25 cellular contexts compared by ENCODE assay signal in the genomic region with DNA sequence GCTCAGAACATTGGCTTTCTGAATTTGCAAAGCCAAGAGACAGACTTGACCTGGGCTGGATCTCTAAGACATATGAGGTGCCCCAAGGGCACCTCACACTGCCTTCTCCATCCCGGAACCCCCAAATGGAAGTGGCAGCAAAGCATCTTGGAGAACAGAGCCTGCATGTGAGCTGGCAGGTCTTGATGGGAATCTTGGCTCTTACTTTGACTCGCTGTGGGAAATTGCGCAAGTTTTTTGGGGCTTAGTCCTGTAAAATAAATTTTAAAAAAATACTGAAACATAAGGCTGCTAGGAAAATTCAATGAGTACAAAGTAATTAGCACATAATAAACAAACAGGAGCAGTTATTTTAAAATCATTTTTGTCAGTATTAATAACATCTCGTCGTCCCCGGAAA. TPM values are rescaled to one million over a fixed set of nuclear protein-coding genes. Genes with fewer than 3 reads are reported as not detected.
A peak's percentile ranks its signal among the peaks of the same experiment; 100 is the strongest.
DNase-seq lines count a peak whose midpoint lies in the region; ATAC-seq, FAIRE-seq and TF ChIP-seq lines count a peak whose summit lies in the region.
"Had no signal": no experiment of that assay in that cellular context is flagged by ENCODE, and none has a peak within 500 bp of the region (broad histone marks: within the 10 kb centered on the region; RNA-seq: fewer than 3 reads in every experiment).

No MANE protein-coding gene starts in this region.

- TF ChIP-seq CTCF in A549 (IDR thresholded peaks at IDR 0.05), result no peak
- TF ChIP-seq CTCF in cardiac fibroblast (IDR thresholded peaks at IDR 0.05; ENCODE audit: low read depth, low read length), result no peak
- TF ChIP-seq CTCF in fibroblast of the aortic adventitia (IDR thresholded peaks at IDR 0.05; ENCODE audit: insufficient read depth, low read length), result no peak
- no peak for TF ChIP-seq CTCF in right atrium auricular region (IDR thresholded peaks at IDR 0.05)

- H3K4me3 ChIP-seq in A549 (no peak overlapping the region), GM23248 (no peak overlapping the region), cardiac fibroblast (replicated peaks in 1 of 2; ENCODE audit: low read depth in 2 of 2, low read length in 2 of 2) (no peak overlapping the region), fibroblast of the aortic adventitia (ENCODE audit: low read depth, low read length) (no peak overlapping the region), right atrium auricular region (no peak overlapping the region)
- H3K4me3 ChIP-seq: GM23338, MG63, Peyer's patch, SJSA1 had no signal

- DNase-seq in A549 (ENCODE audit: low read depth in 1 of 2, low spot score in 1 of 2) (no peak), GM23248 (peak; percentile 63), cardiac fibroblast (ENCODE audit: low read depth in 2 of 2) (peak; percentile 19 to 33), fibroblast of the aortic adventitia (ENCODE audit: low read depth) (peak; percentile 25), NCI-H2029 (lab: John Stamatoyannopoulos, UW) (no peak), right atrium auricular region (ENCODE audit: low spot score) (no peak)
- no peak for DNase-seq in activated T-cell treated with anti-CD3 and anti-CD28 coated beads, Interleukin-2, amount 50 U/mL, for 1 hour
- DNase-seq: CD4-positive, CD25-positive, alpha-beta regulatory T cell; COR-L47; DMS79; HCEC 1CT; Kasumi-1; MG63; NCI-H1048; NCI-H1417 treated with DMSO at 0.1 percent for 48 hours; NCI-H187; NCI-H510A; NCI-H774; Peyer's patch had no signal

- ATAC-seq in A549 (no peak), HG03025 (IDR thresholded peaks at IDR 0.05; ENCODE audit: low FRiP score, unreplicated experiment) (no peak)
- ATAC-seq: GM23338, Right ventricle myocardium inferior had no signal

- no peak overlapping the region for H3K27ac ChIP-seq in A549
- no peak overlapping the region for H3K27ac ChIP-seq in GM23248
- no peak overlapping the region for H3K27ac ChIP-seq in right atrium auricular region
- H3K27ac ChIP-seq: Peyer's patch, SJSA1 had no signal

- TF ChIP-seq EP300 in A549 (IDR thresholded peaks at IDR 0.05), result no peak

- in situ Hi-C loops in GM23248 (cut with MboI), result no loop called here

- H3F3A ChIP-seq in GM23248 (ENCODE audit: insufficient read depth), result peaks cover 13% of the 10 kb centered on the region; the same call in 1 of the 2 replicates

- H3K4me1 ChIP-seq in A549, result no peaks in the 10 kb centered on the region
- H3K4me1 ChIP-seq in GM23248 (ENCODE audit: insufficient read depth), result peaks cover 20% of the 10 kb centered on the region
- no peaks in the 10 kb centered on the region for H3K4me1 ChIP-seq in right atrium auricular region
- H3K4me1 ChIP-seq: Peyer's patch, SJSA1 had no signal

- CTCF ChIA-PET in A549 (lab: Yijun Ruan, JAX), result no interaction called here

- WGBS in A549 (ENCODE audit: missing lambda C conversion rate), result 94% methylated on average over 6 of the region's 6 CpGs
- 18 to 25% methylated on average over 6 of the region's 6 CpGs for WGBS in GM23248 (ENCODE audit: low coverage in 1 of 2, low lambda C conversion rate in 2 of 2, missing lambda C conversion rate in 2 of 2), 2 experiments

- FAIRE-seq in A549 (lab: Jason Lieb, UNC), result no peak
- FAIRE-seq: GM12891, HTR-8/SVneo had no signal

- H2AFZ ChIP-seq in GM23248, result no peak overlapping the region
- H2AFZ ChIP-seq: GM23338 had no signal

- TF ChIP-seq POLR2A in A549 (IDR thresholded peaks at IDR 0.05; ENCODE audit: low read length), result no peak

- H3K9me3 ChIP-seq in A549 (no peaks in the 10 kb centered on the region), GM23248 (ENCODE audit: low read depth) (no peaks in the 10 kb centered on the region), right atrium auricular region (no peaks in the 10 kb centered on the region)
- H3K9me3 ChIP-seq: MG63, Peyer's patch, SJSA1 had no signal

- H3K79me2 ChIP-seq in GM23248 (ENCODE audit: insufficient read depth), result no peaks in the 10 kb centered on the region

- H3K36me3 ChIP-seq in GM23248 (ENCODE audit: low read depth) (no peaks in the 10 kb centered on the region), right atrium auricular region (no peaks in the 10 kb centered on the region)
- H3K36me3 ChIP-seq: MG63, Peyer's patch, SJSA1 had no signal

- no peak overlapping the region for H3K9ac ChIP-seq in GM23248

- H3K9me2 ChIP-seq in GM23248 (ENCODE audit: insufficient read depth), result no peaks in the 10 kb centered on the region

- TF ChIP-seq RAD21 in A549 (conservative IDR thresholded peaks at IDR 0.05 in 1 of 2, IDR thresholded peaks at IDR 0.05 in 1 of 2), result no peak

- no peaks in the 10 kb centered on the region for H3K27me3 ChIP-seq in GM23248 (replicated peaks; ENCODE audit: insufficient read depth)
- H3K27me3 ChIP-seq in right atrium auricular region, result no peaks in the 10 kb centered on the region
- H3K27me3 ChIP-seq: MG63, Peyer's patch, SJSA1 had no signal

- H3K4me2 ChIP-seq in A549 (no peak overlapping the region), GM23248 (ENCODE audit: unreplicated experiment) (no peak overlapping the region)
- H3K4me2 ChIP-seq: GM23338 had no signal

- no peaks in the 10 kb centered on the region for H4K20me1 ChIP-seq in GM23248 (ENCODE audit: insufficient read depth)

- POLR2A ChIA-PET in A549 (lab: Yijun Ruan, JAX), result no interaction called here

TF ChIP-seq in A549, 52 proteins besides CTCF, POLR2A, EP300 and RAD21:
- TF ChIP-seq JUN (IDR thresholded peaks at IDR 0.05) (no peak), CEBPB (IDR thresholded peaks at IDR 0.05) (peak; percentile 59 to 64; a peak in 3 of 4 replicates)

RNA-seq across cellular contexts. Expression of a gene that starts 13.7 kb away (rescaled TPM):
- polyA plus RNA-seq in A549 (2011; rRNA removed), result 29.9 and 36.8 TPM in 2 replicates
- polyA plus RNA-seq in A549 (2012; cell fraction: cytosol; rRNA removed), result 10.4 and 12.5 TPM in 2 replicates
- polyA plus RNA-seq in A549 (2012; cell fraction: nucleus; rRNA removed), result 6.3 and 10.1 TPM in 2 replicates
- 23.5 to 28.5 TPM (median 27.0 TPM) in 3 replicates for polyA plus RNA-seq in A549 (2017; fragmentation: RNase III; extraction: RNeasy Plus Mini Kit Qiagen cat#74134 plus additional on column Dnase treatment)
- polyA minus RNA-seq in A549 (2011; rRNA and poly(A)+ RNA removed), result 13.5 and 14.6 TPM in 2 replicates
- total RNA-seq in GM23248 (2014; rRNA removed; shearing (Covaris generic)), result 44.5 and 47.3 TPM in 2 replicates
- 35.1 and 35.2 TPM in 2 replicates for polyA plus RNA-seq in GM23248 (2016; fragmentation: Nextera tagmentation; extraction: Ambion mirVana)
- total RNA-seq in fibroblast of the aortic adventitia (ENCODE audit: low replicate concordance), result 21.3 and 44.6 TPM in 2 replicates
- total RNA-seq in right atrium auricular region, result 10 to 100 TPM; 13.7 to 24.2 TPM

Comparison
In these comparisons a context has a peak if more than half of its experiments do, and no peak if none do; other contexts are left out.
1. DNase-seq: peak in GM23248 (single experiment), cardiac fibroblast (2 of 2) and fibroblast of the aortic adventitia (single experiment); none in A549 (0 of 2), activated T-cell treated with anti-CD3 and anti-CD28 coated beads, Interleukin-2, amount 50 U/mL, for 1 hour (single experiment), NCI-H2029 (single experiment) and right atrium auricular region (single experiment).